Comparison of ENCODE assay signal across 8 cellular contexts in the genomic region with DNA sequence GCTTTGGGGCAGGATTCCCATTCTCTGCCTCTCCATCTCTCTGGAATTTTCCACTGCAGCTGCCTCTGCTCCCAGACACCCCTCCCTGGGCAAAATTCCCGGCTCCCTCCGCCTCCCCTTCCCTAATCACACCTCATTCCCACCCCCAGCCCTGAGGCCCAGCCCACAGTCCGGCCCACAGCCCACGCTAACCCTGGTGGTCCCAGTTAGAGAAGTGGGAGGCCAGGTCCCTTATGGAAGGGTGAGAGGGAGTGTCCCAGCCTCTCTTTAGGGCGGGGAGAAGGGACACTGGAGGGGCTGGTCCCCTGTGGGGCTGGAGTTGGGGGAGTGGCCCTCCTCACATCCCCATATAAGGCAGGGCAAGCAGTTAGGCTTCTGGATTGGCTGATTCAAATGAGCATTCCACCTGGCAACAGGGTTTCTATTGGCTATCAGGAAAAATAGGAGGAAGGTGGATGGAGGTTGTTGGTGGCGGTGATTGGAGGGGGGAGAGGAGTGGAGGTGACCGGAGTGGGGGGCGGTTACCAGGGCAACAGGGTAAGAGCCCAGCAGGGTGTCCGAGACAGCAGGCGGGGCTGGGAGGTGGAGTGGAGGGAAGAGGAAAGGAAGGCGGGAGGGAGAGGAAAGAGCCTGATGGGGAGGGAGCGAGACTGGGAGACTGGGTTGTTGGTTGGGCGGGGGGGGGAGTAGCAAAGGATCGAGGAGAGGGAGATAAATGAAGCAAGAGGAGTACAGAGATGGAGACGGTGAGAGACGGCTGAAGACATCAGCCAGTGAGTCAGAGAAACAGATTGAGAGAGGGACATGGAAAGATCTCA. TPM values are rescaled to one million over a fixed set of nuclear protein-coding genes. Genes with fewer than 3 reads are reported as not detected.
DNase-seq lines count a peak whose midpoint lies in the region; ATAC-seq, FAIRE-seq and TF ChIP-seq lines count a peak whose summit lies in the region.

No MANE protein-coding gene starts in this region.

- H3K9me3 Mint-ChIP-seq in astrocyte (ENCODE audit: unreplicated experiment): no peaks in the 10 kb centered on the region

- H3K4me3 ChIP-seq in H7 (ENCODE audit: insufficient read depth, low read depth, low read length) (peak overlapping the region; percentile 20), Peyer's patch (peak overlapping the region in 2 of 4 donors; percentile 16 to 30), astrocyte (ENCODE audit: insufficient read depth, low read depth, low read length) (peak overlapping the region; percentile 13), left ventricle myocardium inferior (peak overlapping the region; percentile 92), parathyroid adenoma (ENCODE audit: low read depth, low read length) (peak overlapping the region; percentile 63)

- peaks cover 9% of the 10 kb centered on the region for H3K36me3 Mint-ChIP-seq in astrocyte (ENCODE audit: low read depth, unreplicated experiment)

- H3K27me3 ChIP-seq in H7 (ENCODE audit: control insufficient read depth, insufficient read depth, low read length): peaks cover 10% of the 10 kb centered on the region
- no peaks in the 10 kb centered on the region for H3K27me3 ChIP-seq in Peyer's patch
- H3K27me3 ChIP-seq in astrocyte (ENCODE audit: insufficient read depth, low read length): no peaks in the 10 kb centered on the region
- no peaks in the 10 kb centered on the region for H3K27me3 ChIP-seq in left ventricle myocardium inferior (ENCODE audit: low read depth)
- H3K27me3 ChIP-seq in parathyroid adenoma (ENCODE audit: control insufficient read depth, insufficient read depth, low read length): no peaks in the 10 kb centered on the region

- peak overlapping the region; percentile 94 for H3K4me2 ChIP-seq in astrocyte (ENCODE audit: low read length)
- peak overlapping the region; percentile 52 for H3K4me2 ChIP-seq in parathyroid adenoma (ENCODE audit: low read length)

- H3K9me3 ChIP-seq in Peyer's patch (no peaks in the 10 kb centered on the region), astrocyte (ENCODE audit: insufficient read depth, low read depth, low read length) (no peaks in the 10 kb centered on the region), left ventricle myocardium inferior (replicated peaks) (no peaks in the 10 kb centered on the region), parathyroid adenoma (ENCODE audit: control insufficient read depth, low read length) (no peaks in the 10 kb centered on the region)

- peaks cover 30% of the 10 kb centered on the region for H3K4me1 Mint-ChIP-seq in astrocyte (ENCODE audit: low read depth, unreplicated experiment)

- H2AFZ ChIP-seq in astrocyte (ENCODE audit: low read depth, low read length) (peak overlapping the region; percentile 61), parathyroid adenoma (peak overlapping the region; percentile 80)

- TF ChIP-seq CTCF in Peyer's patch (IDR thresholded peaks at IDR 0.05) (no peak), astrocyte (IDR thresholded peaks at IDR 0.05; ENCODE audit: insufficient read depth, low read depth, low read length) (no peak), left ventricle myocardium inferior (IDR thresholded peaks at IDR 0.05; ENCODE audit: borderline replicate concordance) (no peak), parathyroid adenoma (IDR thresholded peaks at IDR 0.05) (no peak)

- no peak for TF ChIP-seq POLR2A in Peyer's patch (IDR thresholded peaks at IDR 0.05)

- peak overlapping the region; percentile 73 for H3K27ac Mint-ChIP-seq in astrocyte (ENCODE audit: unreplicated experiment)

- H3K9ac ChIP-seq in astrocyte (ENCODE audit: low read length) (peak overlapping the region; percentile 50), parathyroid adenoma (peak overlapping the region; percentile 13)

- H3K4me3 Mint-ChIP-seq in astrocyte (ENCODE audit: unreplicated experiment): peak overlapping the region; percentile 76

- H3K27me3 Mint-ChIP-seq in astrocyte (ENCODE audit: low read depth, unreplicated experiment): peaks cover 2% of the 10 kb centered on the region

- H3K79me2 ChIP-seq in astrocyte (ENCODE audit: insufficient read depth, low read length) (peaks cover 26% of the 10 kb centered on the region), parathyroid adenoma (peaks cover 5% of the 10 kb centered on the region)

- no peak for DNase-seq in activated CD4-positive, CD25-positive, alpha-beta regulatory T cell treated with anti-CD3 and anti-CD28 coated beads, Interleukin-2, amount 50 U/mL, for 72 hours
- DNase-seq in H7: peak; percentile 96
- DNase-seq in LHCN-M2 (ENCODE audit: low read depth): peak; percentile 100
- peak; percentile 53 to 89 (median 80) for DNase-seq in Peyer's patch
- DNase-seq in astrocyte (ENCODE audit: low read depth): peak; percentile 99
- DNase-seq in left ventricle myocardium inferior: peak; percentile 93

- H3K36me3 ChIP-seq in H7 (replicated peaks; ENCODE audit: control insufficient read depth, insufficient read depth, low read length): no peaks in the 10 kb centered on the region
- no peaks in the 10 kb centered on the region for H3K36me3 ChIP-seq in Peyer's patch
- H3K36me3 ChIP-seq in astrocyte (ENCODE audit: insufficient read depth, low read length): no peaks in the 10 kb centered on the region
- no peaks in the 10 kb centered on the region for H3K36me3 ChIP-seq in left ventricle myocardium inferior
- no peaks in the 10 kb centered on the region for H3K36me3 ChIP-seq in parathyroid adenoma (ENCODE audit: control insufficient read depth, insufficient read depth, low read length)

- H4K20me1 ChIP-seq in astrocyte (ENCODE audit: insufficient read depth, low read length): peaks cover 23% of the 10 kb centered on the region

- peak; percentile 73 to 82 for ATAC-seq in activated CD4-positive, CD25-positive, alpha-beta regulatory T cell treated with anti-CD3 and anti-CD28 coated beads, Interleukin-2, amount 50 U/mL, for 24 hours

- peak overlapping the region; percentile 73 to 97 (median 86) for H3K27ac ChIP-seq in Peyer's patch
- H3K27ac ChIP-seq in astrocyte (ENCODE audit: low read depth, low read length): peak overlapping the region; percentile 72
- peak overlapping the region; percentile 97 for H3K27ac ChIP-seq in left ventricle myocardium inferior (replicated peaks)
- H3K27ac ChIP-seq in parathyroid adenoma: peak overlapping the region; percentile 97

- peaks cover 0 to 42% (median 13%) of the 10 kb centered on the region in 4 donors for H3K4me1 ChIP-seq in Peyer's patch
- peaks cover 34% of the 10 kb centered on the region for H3K4me1 ChIP-seq in astrocyte (ENCODE audit: insufficient read depth, low read length)
- peaks cover 53% of the 10 kb centered on the region for H3K4me1 ChIP-seq in left ventricle myocardium inferior
- H3K4me1 ChIP-seq in parathyroid adenoma: peaks cover 29% of the 10 kb centered on the region

- intact Hi-C loops in left ventricle myocardium inferior (cut with micrococcal nuclease): no loop called here

- FAIRE-seq in astrocyte (lab: Jason Lieb, UNC): peak; percentile 13

RNA-seq across cellular contexts. Expression of a gene that starts 1.9 kb away (rescaled TPM):
- 237 and 270 TPM in 2 replicates for total RNA-seq in H7 (2014; rRNA removed; shearing (Covaris generic))
- total RNA-seq in LHCN-M2 (2014; rRNA removed): 244 and 318 TPM in 2 replicates
- polyA plus RNA-seq in LHCN-M2 (2012): 794 TPM
- 10 to 100 TPM; 44.2 to 87.5 (median 53.0) TPM for total RNA-seq in Peyer's patch
- 504 and 510 TPM in 2 replicates for total RNA-seq in astrocyte
- total RNA-seq in left ventricle myocardium inferior: 104 TPM

RNA-seq across cellular contexts. Expression of a gene that starts 8.1 kb away (rescaled TPM):
- 0.35 and 2.0 TPM in 2 replicates for total RNA-seq in H7 (2014; rRNA removed; shearing (Covaris generic))
- total RNA-seq in LHCN-M2 (2014; rRNA removed) (0.23 and 0.45 TPM in 2 replicates), Peyer's patch (1 to 10 TPM in 3 of 4 donors, not detected in 1; 1.3 to 3.0 (median 1.6) TPM), astrocyte (2.0 TPM in 2 replicates), left ventricle myocardium inferior (not detected)
- 0.17 TPM for polyA plus RNA-seq in LHCN-M2 (2012)

RNA-seq across cellular contexts. Expression of a gene that starts 11.3 kb away (rescaled TPM):
- 293 and 322 TPM in 2 replicates for total RNA-seq in H7 (2014; rRNA removed; shearing (Covaris generic))
- total RNA-seq in LHCN-M2 (2014; rRNA removed) (304 and 308 TPM in 2 replicates), Peyer's patch (100 to 1,000 TPM in 3 of 4 donors, 10 to 100 TPM in 1; 94.9 to 212 (median 182) TPM), astrocyte (302 and 316 TPM in 2 replicates), left ventricle myocardium inferior (153 TPM)
- 250 TPM for polyA plus RNA-seq in LHCN-M2 (2012)

RNA-seq across cellular contexts. Expression of a gene that starts 25.1 kb away (rescaled TPM):
- total RNA-seq in H7 (2014; rRNA removed; shearing (Covaris generic)): 0.66 and 0.81 TPM in 2 replicates
- total RNA-seq in LHCN-M2 (2014; rRNA removed): 0.92 TPM in 1 of 2 replicates, not detected in the other
- polyA plus RNA-seq in LHCN-M2 (2012): 0.80 TPM
- total RNA-seq in Peyer's patch: 1 to 10 TPM; 2.1 to 9.1 (median 4.0) TPM
- total RNA-seq in astrocyte: 0.54 and 0.72 TPM in 2 replicates
- 7.4 TPM for total RNA-seq in left ventricle myocardium inferior

RNA-seq across cellular contexts. Expression of a gene that starts 40.4 kb away (rescaled TPM):
- 72.1 and 77.6 TPM in 2 replicates for total RNA-seq in H7 (2014; rRNA removed; shearing (Covaris generic))
- total RNA-seq in LHCN-M2 (2014; rRNA removed) (111 and 130 TPM in 2 replicates), Peyer's patch (10 to 100 TPM; 38.4 to 72.6 (median 51.8) TPM), astrocyte (47.3 and 51.5 TPM in 2 replicates), left ventricle myocardium inferior (73.2 TPM)
- 104 TPM for polyA plus RNA-seq in LHCN-M2 (2012)
